In the genomic region with DNA sequence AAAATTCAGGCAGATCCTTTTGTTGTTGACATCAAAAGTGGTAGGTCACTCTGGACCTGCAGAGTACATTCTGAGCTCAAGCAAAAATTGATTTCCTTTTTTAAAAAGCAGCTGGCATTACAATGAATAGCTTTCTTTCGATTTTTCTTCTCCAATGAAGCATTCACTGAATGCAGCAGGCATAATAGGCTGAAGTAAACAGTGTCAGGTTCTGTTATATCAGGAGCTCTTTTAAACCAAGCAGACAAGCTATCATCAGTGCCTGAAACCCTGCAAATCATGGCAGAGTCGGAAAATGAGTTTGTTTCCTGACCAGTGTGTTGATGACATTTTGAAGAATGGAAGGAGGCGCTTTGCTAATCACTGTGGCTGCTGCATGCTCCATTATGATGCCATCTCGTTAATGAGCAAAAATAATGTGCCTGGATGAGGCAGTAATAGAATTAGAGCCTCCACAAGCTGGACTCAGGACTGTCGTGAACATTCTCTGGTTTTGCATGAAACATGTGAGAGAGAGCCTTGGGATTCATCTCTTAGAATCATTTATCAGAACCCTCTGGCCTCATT, we compare ENCODE assay signal across 1 cellular context.
TF ChIP-seq lines count a peak whose summit lies in the region.

No MANE protein-coding gene starts in this region.

TF ChIP-seq in HepG2, 621 proteins besides CTCF, POLR2A, EP300 and RAD21:
- TF ChIP-seq, protein P1, sequence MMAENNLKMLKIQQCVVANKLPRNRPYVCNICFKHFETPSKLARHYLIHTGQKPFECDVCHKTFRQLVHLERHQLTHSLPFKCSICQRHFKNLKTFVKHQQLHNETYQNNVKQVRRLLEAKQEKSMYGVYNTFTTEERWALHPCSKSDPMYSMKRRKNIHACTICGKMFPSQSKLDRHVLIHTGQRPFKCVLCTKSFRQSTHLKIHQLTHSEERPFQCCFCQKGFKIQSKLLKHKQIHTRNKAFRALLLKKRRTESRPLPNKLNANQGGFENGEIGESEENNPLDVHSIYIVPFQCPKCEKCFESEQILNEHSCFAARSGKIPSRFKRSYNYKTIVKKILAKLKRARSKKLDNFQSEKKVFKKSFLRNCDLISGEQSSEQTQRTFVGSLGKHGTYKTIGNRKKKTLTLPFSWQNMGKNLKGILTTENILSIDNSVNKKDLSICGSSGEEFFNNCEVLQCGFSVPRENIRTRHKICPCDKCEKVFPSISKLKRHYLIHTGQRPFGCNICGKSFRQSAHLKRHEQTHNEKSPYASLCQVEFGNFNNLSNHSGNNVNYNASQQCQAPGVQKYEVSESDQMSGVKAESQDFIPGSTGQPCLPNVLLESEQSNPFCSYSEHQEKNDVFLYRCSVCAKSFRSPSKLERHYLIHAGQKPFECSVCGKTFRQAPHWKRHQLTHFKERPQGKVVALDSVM (CRISPR knock-in tag; IDR thresholded peaks at IDR 0.05) = no peak
- no peak for TF ChIP-seq HDAC1 (CRISPR knock-in tag; IDR thresholded peaks at IDR 0.05)
- no peak for TF ChIP-seq KDM2A (CRISPR knock-in tag; IDR thresholded peaks at IDR 0.05; ENCODE audit: borderline replicate concordance, low read depth)
- TF ChIP-seq ZNF17 (CRISPR knock-in tag; IDR thresholded peaks at IDR 0.05) = no peak
- TF ChIP-seq ZNF235 (CRISPR knock-in tag; IDR thresholded peaks at IDR 0.05; ENCODE audit: borderline replicate concordance) = no peak
- TF ChIP-seq ZNF432 (CRISPR knock-in tag; IDR thresholded peaks at IDR 0.05; ENCODE audit: borderline replicate concordance) = no peak
- TF ChIP-seq, protein P2, sequence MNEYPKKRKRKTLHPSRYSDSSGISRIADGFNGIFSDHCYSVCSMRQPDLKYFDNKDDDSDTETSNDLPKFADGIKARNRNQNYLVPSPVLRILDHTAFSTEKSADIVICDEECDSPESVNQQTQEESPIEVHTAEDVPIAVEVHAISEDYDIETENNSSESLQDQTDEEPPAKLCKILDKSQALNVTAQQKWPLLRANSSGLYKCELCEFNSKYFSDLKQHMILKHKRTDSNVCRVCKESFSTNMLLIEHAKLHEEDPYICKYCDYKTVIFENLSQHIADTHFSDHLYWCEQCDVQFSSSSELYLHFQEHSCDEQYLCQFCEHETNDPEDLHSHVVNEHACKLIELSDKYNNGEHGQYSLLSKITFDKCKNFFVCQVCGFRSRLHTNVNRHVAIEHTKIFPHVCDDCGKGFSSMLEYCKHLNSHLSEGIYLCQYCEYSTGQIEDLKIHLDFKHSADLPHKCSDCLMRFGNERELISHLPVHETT (CRISPR knock-in tag; conservative IDR thresholded peaks at IDR 0.05) = no peak
- no peak for TF ChIP-seq ZSCAN25 (CRISPR knock-in tag; IDR thresholded peaks at IDR 0.05)
- no peak for TF ChIP-seq PHF20 (CRISPR knock-in tag; IDR thresholded peaks at IDR 0.05)
- TF ChIP-seq, protein P3, sequence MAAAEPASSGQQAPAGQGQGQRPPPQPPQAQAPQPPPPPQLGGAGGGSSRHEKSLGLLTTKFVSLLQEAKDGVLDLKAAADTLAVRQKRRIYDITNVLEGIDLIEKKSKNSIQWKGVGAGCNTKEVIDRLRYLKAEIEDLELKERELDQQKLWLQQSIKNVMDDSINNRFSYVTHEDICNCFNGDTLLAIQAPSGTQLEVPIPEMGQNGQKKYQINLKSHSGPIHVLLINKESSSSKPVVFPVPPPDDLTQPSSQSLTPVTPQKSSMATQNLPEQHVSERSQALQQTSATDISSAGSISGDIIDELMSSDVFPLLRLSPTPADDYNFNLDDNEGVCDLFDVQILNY (CRISPR knock-in tag; conservative IDR thresholded peaks at IDR 0.05) = no peak
- no peak for TF ChIP-seq CEBPG (CRISPR knock-in tag; IDR thresholded peaks at IDR 0.05)
